1 cellular context compared by ENCODE assay signal in genomic region chr16:53766304-53767016, GRCh38.
TF ChIP-seq lines count a peak whose summit lies in the region.

No MANE protein-coding gene starts in this region.

TF ChIP-seq in HepG2, 621 proteins besides CTCF, POLR2A, EP300 and RAD21 (continued from another document and continues in another):
- TF ChIP-seq, protein P1, sequence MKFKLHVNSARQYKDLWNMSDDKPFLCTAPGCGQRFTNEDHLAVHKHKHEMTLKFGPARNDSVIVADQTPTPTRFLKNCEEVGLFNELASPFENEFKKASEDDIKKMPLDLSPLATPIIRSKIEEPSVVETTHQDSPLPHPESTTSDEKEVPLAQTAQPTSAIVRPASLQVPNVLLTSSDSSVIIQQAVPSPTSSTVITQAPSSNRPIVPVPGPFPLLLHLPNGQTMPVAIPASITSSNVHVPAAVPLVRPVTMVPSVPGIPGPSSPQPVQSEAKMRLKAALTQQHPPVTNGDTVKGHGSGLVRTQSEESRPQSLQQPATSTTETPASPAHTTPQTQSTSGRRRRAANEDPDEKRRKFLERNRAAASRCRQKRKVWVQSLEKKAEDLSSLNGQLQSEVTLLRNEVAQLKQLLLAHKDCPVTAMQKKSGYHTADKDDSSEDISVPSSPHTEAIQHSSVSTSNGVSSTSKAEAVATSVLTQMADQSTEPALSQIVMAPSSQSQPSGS (CRISPR knock-in tag; IDR thresholded peaks at IDR 0.05) = peak; percentile 30; the same call in 1 of the 2 replicates
- TF ChIP-seq IKZF1 (IDR thresholded peaks at IDR 0.05) (no peak), ZNF207 (IDR thresholded peaks at IDR 0.05; ENCODE audit: borderline replicate concordance) (no peak), ELF3 (CRISPR knock-in tag; IDR thresholded peaks at IDR 0.05) (no peak; the same call in 1 of the 2 replicates), ZBTB49 (CRISPR knock-in tag; IDR thresholded peaks at IDR 0.05; ENCODE audit: borderline replicate concordance) (no peak), ZKSCAN1 (IDR thresholded peaks at IDR 0.05; ENCODE audit: low read length) (no peak), RFX3 (CRISPR knock-in tag; IDR thresholded peaks at IDR 0.05) (no peak), DNMT3B (CRISPR knock-in tag; conservative IDR thresholded peaks at IDR 0.05) (no peak), THRA (CRISPR knock-in tag; IDR thresholded peaks at IDR 0.05; ENCODE audit: borderline replicate concordance) (peak; percentile 21; the same call in 1 of the 2 replicates), RAD51 (IDR thresholded peaks at IDR 0.05; ENCODE audit: borderline replicate concordance) (peak; percentile 85), MAFG (CRISPR knock-in tag; IDR thresholded peaks at IDR 0.05) (no peak), CREB1 (IDR thresholded peaks at IDR 0.05) (no peak), CREB1 (CRISPR knock-in tag; IDR thresholded peaks at IDR 0.05) (peak; percentile 34; the same call in 1 of the 2 replicates), ISL2 (CRISPR knock-in tag; IDR thresholded peaks at IDR 0.05) (peak; percentile 49; the same call in 1 of the 2 replicates), ZBTB44 (CRISPR knock-in tag; IDR thresholded peaks at IDR 0.05) (no peak), ZHX1 (CRISPR knock-in tag; IDR thresholded peaks at IDR 0.05; ENCODE audit: low read depth) (no peak), MED1 (CRISPR knock-in tag; IDR thresholded peaks at IDR 0.05) (peak; percentile 88), CENPT (CRISPR knock-in tag; IDR thresholded peaks at IDR 0.05; ENCODE audit: low read depth) (no peak), SOX6 (IDR thresholded peaks at IDR 0.05) (no peak), SOX6 (CRISPR knock-in tag; IDR thresholded peaks at IDR 0.05) (peak; percentile 64), THAP7 (CRISPR knock-in tag; IDR thresholded peaks at IDR 0.05) (no peak), ZNF292 (CRISPR knock-in tag; IDR thresholded peaks at IDR 0.05; ENCODE audit: borderline replicate concordance, low read depth) (no peak), ONECUT2 (CRISPR knock-in tag; IDR thresholded peaks at IDR 0.05) (no peak), ZNF556 (CRISPR knock-in tag; IDR thresholded peaks at IDR 0.05; ENCODE audit: borderline replicate concordance) (peak; percentile 57; the same call in 1 of the 2 replicates), ZSCAN12 (CRISPR knock-in tag; IDR thresholded peaks at IDR 0.05) (no peak), ZMAT3 (CRISPR knock-in tag; conservative IDR thresholded peaks at IDR 0.05) (no peak), ZNF749 (CRISPR knock-in tag; IDR thresholded peaks at IDR 0.05; ENCODE audit: borderline replicate concordance) (no peak), ISX (CRISPR knock-in tag; conservative IDR thresholded peaks at IDR 0.05) (no peak), MAZ (IDR thresholded peaks at IDR 0.05; ENCODE audit: borderline replicate concordance, low read depth, low read length) (no peak), MAZ (CRISPR knock-in tag; IDR thresholded peaks at IDR 0.05; ENCODE audit: low read depth) (no peak), CBFB (CRISPR knock-in tag; IDR thresholded peaks at IDR 0.05) (no peak)
- TF ChIP-seq, protein P2, sequence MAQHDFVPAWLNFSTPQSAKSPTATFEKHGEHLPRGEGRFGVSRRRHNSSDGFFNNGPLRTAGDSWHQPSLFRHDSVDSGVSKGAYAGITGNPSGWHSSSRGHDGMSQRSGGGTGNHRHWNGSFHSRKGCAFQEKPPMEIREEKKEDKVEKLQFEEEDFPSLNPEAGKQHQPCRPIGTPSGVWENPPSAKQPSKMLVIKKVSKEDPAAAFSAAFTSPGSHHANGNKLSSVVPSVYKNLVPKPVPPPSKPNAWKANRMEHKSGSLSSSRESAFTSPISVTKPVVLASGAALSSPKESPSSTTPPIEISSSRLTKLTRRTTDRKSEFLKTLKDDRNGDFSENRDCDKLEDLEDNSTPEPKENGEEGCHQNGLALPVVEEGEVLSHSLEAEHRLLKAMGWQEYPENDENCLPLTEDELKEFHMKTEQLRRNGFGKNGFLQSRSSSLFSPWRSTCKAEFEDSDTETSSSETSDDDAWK (CRISPR knock-in tag; IDR thresholded peaks at IDR 0.05) = no peak
- TF ChIP-seq, protein P3, sequence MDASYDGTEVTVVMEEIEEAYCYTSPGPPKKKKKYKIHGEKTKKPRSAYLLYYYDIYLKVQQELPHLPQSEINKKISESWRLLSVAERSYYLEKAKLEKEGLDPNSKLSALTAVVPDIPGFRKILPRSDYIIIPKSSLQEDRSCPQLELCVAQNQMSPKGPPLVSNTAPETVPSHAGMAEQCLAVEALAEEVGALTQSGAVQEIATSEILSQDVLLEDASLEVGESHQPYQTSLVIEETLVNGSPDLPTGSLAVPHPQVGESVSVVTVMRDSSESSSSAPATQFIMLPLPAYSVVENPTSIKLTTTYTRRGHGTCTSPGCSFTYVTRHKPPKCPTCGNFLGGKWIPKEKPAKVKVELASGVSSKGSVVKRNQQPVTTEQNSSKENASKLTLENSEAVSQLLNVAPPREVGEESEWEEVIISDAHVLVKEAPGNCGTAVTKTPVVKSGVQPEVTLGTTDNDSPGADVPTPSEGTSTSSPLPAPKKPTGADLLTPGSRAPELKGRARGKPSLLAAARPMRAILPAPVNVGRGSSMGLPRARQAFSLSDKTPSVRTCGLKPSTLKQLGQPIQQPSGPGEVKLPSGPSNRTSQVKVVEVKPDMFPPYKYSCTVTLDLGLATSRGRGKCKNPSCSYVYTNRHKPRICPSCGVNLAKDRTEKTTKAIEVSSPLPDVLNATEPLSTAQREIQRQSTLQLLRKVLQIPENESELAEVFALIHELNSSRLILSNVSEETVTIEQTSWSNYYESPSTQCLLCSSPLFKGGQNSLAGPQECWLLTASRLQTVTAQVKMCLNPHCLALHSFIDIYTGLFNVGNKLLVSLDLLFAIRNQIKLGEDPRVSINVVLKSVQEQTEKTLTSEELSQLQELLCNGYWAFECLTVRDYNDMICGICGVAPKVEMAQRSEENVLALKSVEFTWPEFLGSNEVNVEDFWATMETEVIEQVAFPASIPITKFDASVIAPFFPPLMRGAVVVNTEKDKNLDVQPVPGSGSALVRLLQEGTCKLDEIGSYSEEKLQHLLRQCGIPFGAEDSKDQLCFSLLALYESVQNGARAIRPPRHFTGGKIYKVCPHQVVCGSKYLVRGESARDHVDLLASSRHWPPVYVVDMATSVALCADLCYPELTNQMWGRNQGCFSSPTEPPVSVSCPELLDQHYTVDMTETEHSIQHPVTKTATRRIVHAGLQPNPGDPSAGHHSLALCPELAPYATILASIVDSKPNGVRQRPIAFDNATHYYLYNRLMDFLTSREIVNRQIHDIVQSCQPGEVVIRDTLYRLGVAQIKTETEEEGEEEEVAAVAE (CRISPR knock-in tag; IDR thresholded peaks at IDR 0.05; ENCODE audit: borderline replicate concordance) = no peak
- TF ChIP-seq, protein P4, sequence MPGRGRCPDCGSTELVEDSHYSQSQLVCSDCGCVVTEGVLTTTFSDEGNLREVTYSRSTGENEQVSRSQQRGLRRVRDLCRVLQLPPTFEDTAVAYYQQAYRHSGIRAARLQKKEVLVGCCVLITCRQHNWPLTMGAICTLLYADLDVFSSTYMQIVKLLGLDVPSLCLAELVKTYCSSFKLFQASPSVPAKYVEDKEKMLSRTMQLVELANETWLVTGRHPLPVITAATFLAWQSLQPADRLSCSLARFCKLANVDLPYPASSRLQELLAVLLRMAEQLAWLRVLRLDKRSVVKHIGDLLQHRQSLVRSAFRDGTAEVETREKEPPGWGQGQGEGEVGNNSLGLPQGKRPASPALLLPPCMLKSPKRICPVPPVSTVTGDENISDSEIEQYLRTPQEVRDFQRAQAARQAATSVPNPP (CRISPR knock-in tag; IDR thresholded peaks at IDR 0.05) = no peak
- TF ChIP-seq, protein P5, sequence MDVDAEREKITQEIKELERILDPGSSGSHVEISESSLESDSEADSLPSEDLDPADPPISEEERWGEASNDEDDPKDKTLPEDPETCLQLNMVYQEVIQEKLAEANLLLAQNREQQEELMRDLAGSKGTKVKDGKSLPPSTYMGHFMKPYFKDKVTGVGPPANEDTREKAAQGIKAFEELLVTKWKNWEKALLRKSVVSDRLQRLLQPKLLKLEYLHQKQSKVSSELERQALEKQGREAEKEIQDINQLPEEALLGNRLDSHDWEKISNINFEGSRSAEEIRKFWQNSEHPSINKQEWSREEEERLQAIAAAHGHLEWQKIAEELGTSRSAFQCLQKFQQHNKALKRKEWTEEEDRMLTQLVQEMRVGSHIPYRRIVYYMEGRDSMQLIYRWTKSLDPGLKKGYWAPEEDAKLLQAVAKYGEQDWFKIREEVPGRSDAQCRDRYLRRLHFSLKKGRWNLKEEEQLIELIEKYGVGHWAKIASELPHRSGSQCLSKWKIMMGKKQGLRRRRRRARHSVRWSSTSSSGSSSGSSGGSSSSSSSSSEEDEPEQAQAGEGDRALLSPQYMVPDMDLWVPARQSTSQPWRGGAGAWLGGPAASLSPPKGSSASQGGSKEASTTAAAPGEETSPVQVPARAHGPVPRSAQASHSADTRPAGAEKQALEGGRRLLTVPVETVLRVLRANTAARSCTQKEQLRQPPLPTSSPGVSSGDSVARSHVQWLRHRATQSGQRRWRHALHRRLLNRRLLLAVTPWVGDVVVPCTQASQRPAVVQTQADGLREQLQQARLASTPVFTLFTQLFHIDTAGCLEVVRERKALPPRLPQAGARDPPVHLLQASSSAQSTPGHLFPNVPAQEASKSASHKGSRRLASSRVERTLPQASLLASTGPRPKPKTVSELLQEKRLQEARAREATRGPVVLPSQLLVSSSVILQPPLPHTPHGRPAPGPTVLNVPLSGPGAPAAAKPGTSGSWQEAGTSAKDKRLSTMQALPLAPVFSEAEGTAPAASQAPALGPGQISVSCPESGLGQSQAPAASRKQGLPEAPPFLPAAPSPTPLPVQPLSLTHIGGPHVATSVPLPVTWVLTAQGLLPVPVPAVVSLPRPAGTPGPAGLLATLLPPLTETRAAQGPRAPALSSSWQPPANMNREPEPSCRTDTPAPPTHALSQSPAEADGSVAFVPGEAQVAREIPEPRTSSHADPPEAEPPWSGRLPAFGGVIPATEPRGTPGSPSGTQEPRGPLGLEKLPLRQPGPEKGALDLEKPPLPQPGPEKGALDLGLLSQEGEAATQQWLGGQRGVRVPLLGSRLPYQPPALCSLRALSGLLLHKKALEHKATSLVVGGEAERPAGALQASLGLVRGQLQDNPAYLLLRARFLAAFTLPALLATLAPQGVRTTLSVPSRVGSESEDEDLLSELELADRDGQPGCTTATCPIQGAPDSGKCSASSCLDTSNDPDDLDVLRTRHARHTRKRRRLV (CRISPR knock-in tag; IDR thresholded peaks at IDR 0.05) = no peak
